Comparison of ENCODE assay signal across 22 cellular contexts in the genomic region with DNA sequence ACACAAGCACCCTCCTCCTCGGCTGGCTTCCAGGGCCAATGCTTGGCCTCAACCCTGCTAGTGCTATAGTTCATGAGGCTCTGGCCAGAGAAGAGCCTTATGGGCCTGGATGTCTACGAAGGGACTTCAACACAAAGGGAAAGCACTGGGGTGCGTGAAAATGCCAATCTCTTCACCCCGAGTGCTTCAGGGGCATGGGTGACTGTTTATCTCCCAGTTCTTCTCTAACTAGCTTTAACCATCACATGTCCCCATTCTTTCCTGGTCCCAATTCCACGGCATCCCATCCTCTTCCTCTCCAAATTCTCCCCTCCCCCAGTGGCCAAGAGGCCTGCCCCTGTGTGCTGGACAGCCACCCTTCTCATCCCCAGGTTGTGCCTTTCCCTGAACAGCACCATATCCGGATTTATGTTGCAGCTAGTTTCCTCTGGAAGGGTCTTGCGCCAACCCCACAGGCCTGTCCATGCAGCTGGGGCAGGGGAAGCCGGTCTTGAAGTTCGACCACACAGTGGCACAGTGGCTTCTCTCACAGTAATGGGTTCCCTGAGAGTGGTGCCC. TPM values are rescaled to one million over a fixed set of nuclear protein-coding genes. Genes with fewer than 3 reads are reported as not detected.
"Had no signal": no experiment of that assay in that cellular context is flagged by ENCODE, and none has a peak within 500 bp of the region (broad histone marks: within the 10 kb centered on the region; RNA-seq: fewer than 3 reads in every experiment).

No MANE protein-coding gene starts in this region.

- H3K36me3 ChIP-seq: esophagus muscularis mucosa, gastroesophageal sphincter, heart left ventricle, tibial nerve, vagina had no signal

- DNase-seq: activated CD4-positive, alpha-beta T cell treated with anti-CD3 and anti-CD28 coated beads for 36 hours; activated CD4-positive, alpha-beta T cell treated with anti-CD3 and anti-CD28 coated beads, Interleukin-2, amount 50 U/mL, for 48 hours; activated T-cell treated with anti-CD3 and anti-CD28 coated beads for 4 hours; body of pancreas; cortex of kidney; effector CD4-positive, alpha-beta T cell; left ventricle myocardium superior; naive thymus-derived CD4-positive, alpha-beta T cell; stimulated activated CD4-positive, alpha-beta T cell treated with anti-CD3 and anti-CD28 coated beads, Interleukin-12 subunit alpha, Interleukin-12 subunit beta, amount 100 ng/mL, for 4 hours; stimulated activated CD4-positive, alpha-beta T cell treated with anti-CD3 and anti-CD28 coated beads, Interleukin-1b, Interleukin-23, amount 100 ng/mL, for 48 hours; stimulated activated CD8-positive, alpha-beta memory T cell treated with anti-CD3 and anti-CD28 coated beads, Interleukin-4, amount 100 ng/mL, for 48 hours; stimulated activated naive CD4-positive, alpha-beta T cell had no signal

- H3K9me3 ChIP-seq: body of pancreas, esophagus muscularis mucosa, gastroesophageal sphincter, heart left ventricle, tibial nerve, vagina had no signal

- H3K27ac Mint-ChIP-seq: activated CD4-positive, alpha-beta T cell treated with anti-CD3 and anti-CD28 coated beads for 36 hours; activated naive CD8-positive, alpha-beta T cell; memory B cell; naive thymus-derived CD4-positive, alpha-beta T cell; WTC11 had no signal

- H3K4me3 ChIP-seq: body of pancreas, esophagus muscularis mucosa, gastroesophageal sphincter, heart left ventricle, tibial nerve, vagina had no signal

- H3K4me1 ChIP-seq: body of pancreas, gastroesophageal sphincter had no signal

- H3K9me3 Mint-ChIP-seq: central memory CD8-positive, alpha-beta T cell; memory B cell; naive thymus-derived CD4-positive, alpha-beta T cell; WTC11 had no signal

- H3K4me1 Mint-ChIP-seq: activated CD4-positive, alpha-beta T cell treated with anti-CD3 and anti-CD28 coated beads for 36 hours; memory B cell had no signal

- H3K27me3 ChIP-seq: body of pancreas, vagina had no signal

- H3K27ac ChIP-seq: body of pancreas, esophagus muscularis mucosa, gastroesophageal sphincter, heart left ventricle, tibial nerve, vagina had no signal

- H3K4me3 Mint-ChIP-seq: activated CD4-positive, alpha-beta T cell treated with anti-CD3 and anti-CD28 coated beads for 36 hours; activated naive CD8-positive, alpha-beta T cell; central memory CD8-positive, alpha-beta T cell; memory B cell; naive thymus-derived CD4-positive, alpha-beta T cell; WTC11 had no signal

- ATAC-seq: activated CD4-positive, alpha-beta T cell treated with anti-CD3 and anti-CD28 coated beads for 36 hours; body of pancreas; gastroesophageal sphincter; heart left ventricle; left ventricle myocardium superior; naive thymus-derived CD4-positive, alpha-beta T cell; WTC11 had no signal

- H3K36me3 Mint-ChIP-seq: activated naive CD8-positive, alpha-beta T cell; memory B cell; naive thymus-derived CD4-positive, alpha-beta T cell; WTC11 had no signal

RNA-seq across cellular contexts. Expression of gene ABCA4, which starts 16.7 kb away (rescaled TPM):
- total RNA-seq: naive thymus-derived CD4-positive, alpha-beta T cell; T-helper 2 cell treated with Interferon-gamma antibody and Interleukin-4, amounts not matched to agents 100 ng/mL and 5 ng/mL, for 36 hours had no signal
- polyA plus RNA-seq: naive thymus-derived CD4-positive, alpha-beta T cell had no signal
